8 cellular contexts compared by ENCODE assay signal in genomic region chr18:39841133-39842041, GRCh38.
A peak's percentile ranks its signal among the peaks of the same experiment; 100 is the strongest.
DNase-seq lines count a peak whose midpoint lies in the region; ATAC-seq and TF ChIP-seq lines count a peak whose summit lies in the region.

No MANE protein-coding gene starts in this region.

- H3K27ac ChIP-seq in PC-9, result no peak overlapping the region
- H3K27ac ChIP-seq in aorta (ENCODE audit: low read depth in 1 of 2, low read length in 2 of 2), result no peak overlapping the region

- H3K27me3 ChIP-seq in PC-9 (ENCODE audit: insufficient read depth, low read depth) (no peaks in the 10 kb centered on the region), aorta (ENCODE audit: control insufficient read depth in 1 of 2, insufficient read depth in 2 of 2, low read length in 1 of 2) (no peaks in the 10 kb centered on the region)

- no peaks in the 10 kb centered on the region for H3K9me2 ChIP-seq in PC-9 (ENCODE audit: insufficient read depth)

- peak overlapping the region; percentile 87 for H3K4me2 ChIP-seq in PC-9

- POLR2A ChIA-PET in PC-9 (lab: Charles Lee; ENCODE audit: unreplicated experiment), result interaction anchor here (0.5 kb wide), 1 partner anchor 103 kb away, joined by 6 read pairs; no protein-coding TSS in a partner anchor

- H3K4me3 ChIP-seq in PC-9, result peak overlapping the region; percentile 62
- no peak overlapping the region for H3K4me3 ChIP-seq in aorta (ENCODE audit: low read length in 2 of 2)

- CTCF ChIA-PET in PC-9 (lab: Charles Lee), result interaction anchor here (0.6 kb wide), 1 partner anchor 1608 kb away, joined by 3 read pairs; no protein-coding TSS in a partner anchor

- TF ChIP-seq POLR2A in erythroblast (IDR thresholded peaks at IDR 0.05; ENCODE audit: low read length), result no peak

- BruUV-seq in PC-9 (replicated peaks; lab: Mats Ljungman, UMichigan), result no TSS peak

- H3K4me1 ChIP-seq in PC-9 (replicated peaks; ENCODE audit: insufficient read depth), result peaks cover 8% of the 10 kb centered on the region; the same call in 1 of the 2 replicates
- H3K4me1 ChIP-seq in aorta (ENCODE audit: control insufficient read depth in 1 of 2, insufficient read depth in 2 of 2, low read length in 2 of 2), result no peaks in the 10 kb centered on the region

- peak; percentile 47 for DNase-seq in 8988T
- peak; percentile 52 for DNase-seq in HT-29 (ENCODE audit: low spot score)
- DNase-seq in PC-9, result peak; percentile 41 to 56
- DNase-seq in erythroblast (lab: John Stamatoyannopoulos, UW), result peak; percentile 39 to 40
- DNase-seq in midbrain (lab: John Stamatoyannopoulos, UW), result peak; percentile 72
- DNase-seq in aorta, result peak in 1 of 2 donors; percentile 65
- no peak for DNase-seq in KG1 (lab: John Stamatoyannopoulos, UW)

- H2AFZ ChIP-seq in PC-9, result peak overlapping the region; percentile 90

- intact Hi-C loops in PC-9 (cut with micrococcal nuclease; ENCODE audit: unreplicated experiment), result loop anchor here (5.0 kb wide), 1 partner anchor 269 kb away; no protein-coding TSS in a partner anchor
- intact Hi-C loops in aorta (cut with DNase I), result no loop called here

- no peaks in the 10 kb centered on the region for H3K79me2 ChIP-seq in PC-9 (ENCODE audit: low read depth)

- H4K20me1 ChIP-seq in PC-9 (ENCODE audit: insufficient read depth), result no peaks in the 10 kb centered on the region

- WGBS in aorta, 2 donors, result 3 to 4% methylated on average over 46 of the region's 46 CpGs

- no peak; the same call in 1 of the 2 replicates for TF ChIP-seq CTCF in PC-9 (conservative IDR thresholded peaks at IDR 0.05)

- no peaks in the 10 kb centered on the region for H3K9me3 ChIP-seq in PC-9 (ENCODE audit: insufficient read depth, low read depth)
- no peaks in the 10 kb centered on the region for H3K9me3 ChIP-seq in aorta (ENCODE audit: control insufficient read depth, low read length)

- ATAC-seq in aorta (ENCODE audit: low FRiP score) (peak; percentile 31), HG02588 (IDR thresholded peaks at IDR 0.05; ENCODE audit: unreplicated experiment) (no peak)

- H3K36me3 ChIP-seq in PC-9 (ENCODE audit: low read depth), result no peaks in the 10 kb centered on the region
- no peaks in the 10 kb centered on the region for H3K36me3 ChIP-seq in aorta (ENCODE audit: control insufficient read depth in 1 of 2, insufficient read depth in 2 of 2, low read length in 1 of 2)

- H3F3A ChIP-seq in PC-9 (ENCODE audit: insufficient read depth, low read depth), result no peaks in the 10 kb centered on the region
